ENCODE assay signal across 23 cellular contexts in the genomic region with DNA sequence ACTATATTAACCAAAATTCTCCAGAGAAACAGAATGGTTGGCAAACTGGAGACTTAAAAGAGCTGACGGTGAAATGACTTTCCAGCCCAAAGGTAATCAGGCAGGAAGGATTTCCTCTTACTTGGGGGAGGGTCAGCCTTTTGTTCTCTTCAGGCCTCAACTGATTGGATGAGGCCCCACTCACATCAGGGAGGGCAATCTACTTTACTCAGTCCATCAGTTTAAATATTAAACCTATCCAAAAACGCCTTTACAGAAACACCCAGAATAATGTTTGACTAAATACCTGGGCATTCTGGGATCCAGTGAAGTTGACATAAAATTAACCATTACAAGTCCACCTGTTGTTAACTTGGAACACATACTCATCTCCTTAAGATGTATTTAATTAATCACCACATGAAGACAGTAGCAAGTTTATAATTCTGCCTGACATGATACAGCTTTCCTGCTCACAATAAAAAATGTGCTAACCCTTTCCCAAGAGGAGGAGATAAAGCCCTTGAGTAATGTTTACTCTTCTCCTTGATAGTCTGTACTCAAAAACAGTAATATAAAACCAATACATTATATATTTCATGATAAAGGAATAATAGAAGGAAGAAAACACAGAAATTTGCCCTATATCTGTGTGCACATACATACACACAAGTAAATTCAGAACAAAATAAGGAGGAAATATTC.
A peak's percentile ranks its signal among the peaks of the same experiment; 100 is the strongest.
DNase-seq lines count a peak whose midpoint lies in the region; ATAC-seq, FAIRE-seq and TF ChIP-seq lines count a peak whose summit lies in the region.
"Had no signal": no experiment of that assay in that cellular context is flagged by ENCODE, and none has a peak within 500 bp of the region (broad histone marks: within the 10 kb centered on the region; RNA-seq: fewer than 3 reads in every experiment).

No MANE protein-coding gene starts in this region.

- intact Hi-C loops in Calu3 (cut with micrococcal nuclease; ENCODE audit: unreplicated experiment): no loop called here
- intact Hi-C loops in mucosa of descending colon (cut with DNase I, micrococcal nuclease): no loop called here
- intact Hi-C loops in upper lobe of right lung (cut with DNase I): no loop called here

- H3K9ac ChIP-seq in astrocyte (ENCODE audit: low read length): no peak overlapping the region

- no peaks in the 10 kb centered on the region for H3K79me2 ChIP-seq in astrocyte (ENCODE audit: insufficient read depth, low read length)

- H3K9me3 ChIP-seq in astrocyte (ENCODE audit: insufficient read depth, low read depth, low read length) (peaks cover 4% of the 10 kb centered on the region), mucosa of descending colon (peaks cover 10% of the 10 kb centered on the region), upper lobe of right lung (peaks cover 8% of the 10 kb centered on the region)

- H3K9me3 Mint-ChIP-seq in Calu3 (ENCODE audit: low read depth, unreplicated experiment) (peaks cover 16% of the 10 kb centered on the region), astrocyte (ENCODE audit: unreplicated experiment) (peaks cover 12% of the 10 kb centered on the region)

- H3K27ac ChIP-seq in astrocyte (ENCODE audit: low read depth, low read length) (peak overlapping the region; percentile 27), upper lobe of right lung (no peak overlapping the region)
- H3K27ac ChIP-seq: RWPE1 had no signal

- H2AFZ ChIP-seq in astrocyte (ENCODE audit: low read depth, low read length): no peak overlapping the region

- no peak overlapping the region for H3K27ac Mint-ChIP-seq in Calu3 (ENCODE audit: unreplicated experiment)
- no peak overlapping the region for H3K27ac Mint-ChIP-seq in astrocyte (ENCODE audit: unreplicated experiment)

- H4K20me1 ChIP-seq in astrocyte (ENCODE audit: insufficient read depth, low read length): no peaks in the 10 kb centered on the region

- H3K4me3 Mint-ChIP-seq in Calu3 (ENCODE audit: low read depth, unreplicated experiment) (no peak overlapping the region), astrocyte (ENCODE audit: unreplicated experiment) (no peak overlapping the region)

- no TSS peak for BruUV-seq in Calu3 (replicated peaks; lab: Mats Ljungman, UMichigan)

- H3K27me3 Mint-ChIP-seq in Calu3 (ENCODE audit: unreplicated experiment) (no peaks in the 10 kb centered on the region), astrocyte (ENCODE audit: low read depth, unreplicated experiment) (no peaks in the 10 kb centered on the region)

- no peak for FAIRE-seq in astrocyte (lab: Jason Lieb, UNC)
- FAIRE-seq: GM12891, GM18507, K562 had no signal

- H3K36me3 Mint-ChIP-seq in Calu3 (ENCODE audit: insufficient read depth, unreplicated experiment) (peaks cover 7% of the 10 kb centered on the region), astrocyte (ENCODE audit: low read depth, unreplicated experiment) (peaks cover 6% of the 10 kb centered on the region)

- CTCF ChIA-PET in Calu3 (lab: Charles Lee): interaction anchor here (0.7 to 1.2 kb wide), 2 partner anchors 311 to 683 kb away, joined by 3 read pairs; no protein-coding TSS in a partner anchor

- peaks cover 38% of the 10 kb centered on the region for H3K4me1 Mint-ChIP-seq in Calu3 (ENCODE audit: low read depth, unreplicated experiment)
- peaks cover 12% of the 10 kb centered on the region for H3K4me1 Mint-ChIP-seq in astrocyte (ENCODE audit: low read depth, unreplicated experiment)

- peak; percentile 28 for DNase-seq in Calu3
- peak; percentile 23 for DNase-seq in HT-29 (ENCODE audit: low spot score)
- no peak for DNase-seq in astrocyte (ENCODE audit: low read depth)
- no peak for DNase-seq in mucosa of descending colon
- no peak for DNase-seq in NCI-H2081 treated with DMSO at 0.1 percent for 48 hours (lab: John Stamatoyannopoulos, UW)
- DNase-seq in SKM-1 (lab: John Stamatoyannopoulos, UW; ENCODE audit: unreplicated experiment): no peak
- DNase-seq in upper lobe of right lung: no peak
- DNase-seq: ACHN, C1 segment of cervical spinal cord, GOT3, NCI-H1105 treated with DMSO at 0.1 percent for 48 hours, NCI-H1694, NCI-H2171, NCI-H446 treated with DMSO at 0.1 percent for 48 hours, NCI-H774, SIG-M5, T-helper 1 cell had no signal

- H3K36me3 ChIP-seq in astrocyte (ENCODE audit: insufficient read depth, low read length): no peaks in the 10 kb centered on the region
- no peaks in the 10 kb centered on the region for H3K36me3 ChIP-seq in mucosa of descending colon (ENCODE audit: low read depth)
- no peaks in the 10 kb centered on the region for H3K36me3 ChIP-seq in upper lobe of right lung

- H3K27me3 ChIP-seq in astrocyte (ENCODE audit: insufficient read depth, low read length) (no peaks in the 10 kb centered on the region), upper lobe of right lung (no peaks in the 10 kb centered on the region)

- TF ChIP-seq CTCF in Calu3 (IDR thresholded peaks at IDR 0.05; ENCODE audit: unreplicated experiment) (no peak), astrocyte (IDR thresholded peaks at IDR 0.05; ENCODE audit: insufficient read depth, low read depth, low read length) (no peak), mucosa of descending colon (IDR thresholded peaks at IDR 0.05) (no peak), upper lobe of right lung (IDR thresholded peaks at IDR 0.05) (no peak)

- H3K4me2 ChIP-seq in astrocyte (ENCODE audit: low read length): no peak overlapping the region

- ATAC-seq in mucosa of descending colon (peak; percentile 68), upper lobe of right lung (no peak)
- ATAC-seq: HCT116, K562, SK-N-SH treated with all-trans-retinoic acid at 6 μM for 48 hours had no signal

- H3K4me1 ChIP-seq in astrocyte (ENCODE audit: insufficient read depth, low read length): peaks cover 13% of the 10 kb centered on the region
- H3K4me1 ChIP-seq in mucosa of descending colon (ENCODE audit: low read depth): no peaks in the 10 kb centered on the region
- H3K4me1 ChIP-seq in upper lobe of right lung: no peaks in the 10 kb centered on the region

- H3K4me3 ChIP-seq in astrocyte (ENCODE audit: insufficient read depth, low read depth, low read length) (no peak overlapping the region), mucosa of descending colon (no peak overlapping the region), upper lobe of right lung (no peak overlapping the region)
- H3K4me3 ChIP-seq: K562 had no signal

Comparison
In these comparisons a context has a peak if more than half of its experiments do, and no peak if none do; other contexts are left out.
1. DNase-seq: peak in Calu3 (single experiment) and HT-29 (single experiment); none in astrocyte (single experiment), mucosa of descending colon (0 of 3), NCI-H2081 treated with DMSO at 0.1 percent for 48 hours (single experiment), SKM-1 (single experiment) and upper lobe of right lung (single experiment).